Comparison of ENCODE assay signal across 32 cellular contexts in the genomic region with DNA sequence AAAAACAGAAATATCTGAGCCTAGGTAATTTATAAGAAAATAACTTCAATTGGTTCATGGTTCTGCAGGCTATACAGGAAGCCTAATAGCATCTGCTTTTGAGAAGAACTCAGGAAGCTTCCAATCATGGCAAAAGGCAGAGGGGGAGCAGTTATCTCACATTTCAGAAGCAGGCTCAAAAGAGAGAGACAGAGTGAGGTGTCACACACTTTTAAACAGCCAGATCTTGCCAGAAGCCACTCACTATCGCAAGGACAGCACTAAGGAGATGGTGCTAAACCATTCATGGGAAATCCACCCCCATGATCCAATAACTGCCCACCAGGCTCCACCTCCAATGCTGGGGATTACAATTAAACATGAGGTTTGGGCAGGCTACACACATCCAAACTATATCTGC. TPM values are rescaled to one million over a fixed set of nuclear protein-coding genes. Genes with fewer than 3 reads are reported as not detected.
"Had no signal": no experiment of that assay in that cellular context is flagged by ENCODE, and none has a peak within 500 bp of the region (broad histone marks: within the 10 kb centered on the region; RNA-seq: fewer than 3 reads in every experiment).

No MANE protein-coding gene starts in this region.

- H3K9me3 ChIP-seq: adrenal gland, ascending aorta had no signal

- H3K27ac ChIP-seq: adrenal gland, ascending aorta, cardiac muscle cell, VCaP had no signal

- H3K4me3 ChIP-seq: adrenal gland, ascending aorta, cardiac muscle cell had no signal

- DNase-seq: activated B cell treated with CpG ODN at 0.5 μM for 24 hours; activated CD4-positive, alpha-beta memory T cell treated with anti-CD3 and anti-CD28 coated beads for 36 hours; activated CD4-positive, alpha-beta T cell treated with anti-CD3 and anti-CD28 coated beads for 4 hours; activated CD4-positive, alpha-beta T cell treated with anti-CD3 and anti-CD28 coated beads, Interleukin-2, amount 10 ng/mL, durations not matched to agents 24 days and 14 days; activated CD4-positive, alpha-beta T cell treated with anti-CD3 and anti-CD28 coated beads, Interleukin-2, amount 50 U/mL, for 1 hour; activated CD4-positive, alpha-beta T cell treated with anti-CD3 and anti-CD28 coated beads, Interleukin-2, amount 50 U/mL, for 4 hours; activated CD4-positive, CD25-positive, alpha-beta regulatory T cell treated with anti-CD3 and anti-CD28 coated beads, Interleukin-2, amount 50 U/mL, for 72 hours; activated CD8-positive, alpha-beta memory T cell treated with anti-CD3 and anti-CD28 coated beads, Interleukin-2, amount 50 U/mL, for 4 hours; activated CD8-positive, alpha-beta T cell treated with anti-CD3 and anti-CD28 coated beads for 36 hours; activated effector memory CD4-positive, alpha-beta T cell treated with anti-CD3 and anti-CD28 coated beads, Interleukin-2, amount 50 U/mL, for 16 hours; activated gamma-delta T cell treated with Interleukin-2 at 50 U/mL for 16 hours; activated naive CD4-positive, alpha-beta T cell; activated naive CD4-positive, alpha-beta T cell treated with anti-CD3 and anti-CD28 coated beads for 36 hours; activated naive CD4-positive, alpha-beta T cell treated with anti-CD3 and anti-CD28 coated beads, Interleukin-2, amount 50 U/mL, for 16 hours; activated naive CD8-positive, alpha-beta T cell treated with anti-CD3 and anti-CD28 coated beads for 36 hours; activated T-cell treated with anti-CD3 and anti-CD28 coated beads for 4 hours; activated T-cell treated with anti-CD3 and anti-CD28 coated beads, Interleukin-2, amount 50 U/mL, for 1 hour; activated T-cell treated with anti-CD3 and anti-CD28 coated beads, Interleukin-2, amount 50 U/mL, for 4 hours; activated T-cell treated with anti-CD3 and anti-CD28 coated beads, Interleukin-2, amount 50 U/mL, for 72 hours; adrenal gland; amniotic stem cell; central memory CD4-positive, alpha-beta T cell; T-cell; T-helper 17 cell had no signal

- H3K36me3 ChIP-seq: adrenal gland, ascending aorta, cardiac muscle cell had no signal

- ATAC-seq: activated CD8-positive, alpha-beta T cell treated with anti-CD3 and anti-CD28 coated beads for 36 hours; activated naive CD4-positive, alpha-beta T cell treated with anti-CD3 and anti-CD28 coated beads, Interleukin-2, amount 50 U/mL, for 72 hours; activated T-cell treated with anti-CD3 and anti-CD28 coated beads, Interleukin-2, amount 50 U/mL, for 4 hours; activated T-cell treated with anti-CD3 and anti-CD28 coated beads, Interleukin-2, amount 50 U/mL, for 72 hours; activated T-helper 17 cell treated with anti-CD3 and anti-CD28 coated beads, Interleukin-2, amount 50 U/mL, for 72 hours; T-cell; T-helper 17 cell had no signal

- H3K4me1 ChIP-seq: adrenal gland, ascending aorta had no signal

- FAIRE-seq: bronchial epithelial cell, TTC549 had no signal

- H3K27me3 ChIP-seq: adrenal gland, ascending aorta, cardiac muscle cell had no signal

RNA-seq across cellular contexts. Expression of gene RGS18, which starts 25.5 kb away (rescaled TPM):
- total RNA-seq: activated B cell treated with CpG ODN at 0.5 μM for 24 hours; activated naive CD4-positive, alpha-beta T cell treated with anti-CD3 and anti-CD28 coated beads for 36 hours; activated naive CD8-positive, alpha-beta T cell treated with anti-CD3 and anti-CD28 coated beads for 36 hours; activated T-helper 1 cell treated with anti-CD3 and anti-CD28 coated beads, Interleukin-12 subunit alpha, Interleukin-12 subunit beta, Interleukin-2, Interleukin-4 antibody, amounts not matched to agents 30 ng/mL and 10 ng/mL and 1 ng/mL, durations not matched to agents 14 hours and 24 hours and 36 hours; bronchial epithelial cell; cardiac muscle cell had no signal
- polyA plus RNA-seq: cardiac muscle cell had no signal
